ENCODE assay signal across 8 cellular contexts in genomic region chr10:100346351-100346764, GRCh38. TPM values are rescaled to one million over a fixed set of nuclear protein-coding genes. Genes with fewer than 3 reads are reported as not detected.
DNase-seq lines count a peak whose midpoint lies in the region; ATAC-seq, FAIRE-seq and TF ChIP-seq lines count a peak whose summit lies in the region.

No MANE protein-coding gene starts in this region.

- H2BK12ac ChIP-seq in H1 (ENCODE audit: low read depth, low read length), result peak overlapping the region; percentile 53

- TF ChIP-seq POLR2A in A549 (IDR thresholded peaks at IDR 0.05; ENCODE audit: low read length) (peak; percentile 60), H1 (IDR thresholded peaks at IDR 0.05; ENCODE audit: control extremely low read depth in 1 of 2, low read depth in 2 of 2, low read length in 2 of 2) (peak in 1 of 2 experiments; percentile 13; a peak in 2 of 3 replicates)

- peaks cover 23 to 35% of the 10 kb centered on the region in 2 experiments for H4K20me1 ChIP-seq in H1 (replicated peaks in 1 of 2; ENCODE audit: control insufficient read depth in 1 of 2, insufficient read depth in 2 of 2, low read length in 2 of 2)

- H4K8ac ChIP-seq in H1 (ENCODE audit: extremely low read depth, insufficient read depth, low read length) (peak overlapping the region; percentile 78; the same call in 1 of the 2 replicates), mesendoderm (ENCODE audit: low read depth, low read length) (peak overlapping the region; percentile 5)

- peak overlapping the region; percentile 52 to 85 (median 68) for H3K9ac ChIP-seq in H1 (replicated peaks in 1 of 4; ENCODE audit: extremely low read depth in 1 of 4, low read depth in 3 of 4, low read length in 3 of 4)
- H3K9ac ChIP-seq in mesendoderm (ENCODE audit: low read length), result peak overlapping the region; percentile 73

- H3K23ac ChIP-seq in H1 (ENCODE audit: insufficient read length), result no peak overlapping the region
- no peak overlapping the region for H3K23ac ChIP-seq in mesendoderm (ENCODE audit: low read length)

- peaks cover 44% of the 10 kb centered on the region for H3K36me3 Mint-ChIP-seq in activated CD8-positive, alpha-beta T cell treated with anti-CD3 and anti-CD28 coated beads for 36 hours (ENCODE audit: low read depth)

- peak overlapping the region; percentile 94; the same call in 1 of the 2 replicates for H2BK5ac ChIP-seq in H1 (ENCODE audit: low read depth, low read length)
- H2BK5ac ChIP-seq in mesendoderm (ENCODE audit: low read length), result peak overlapping the region; percentile 60

- H3K4me2 ChIP-seq in A549, result peak overlapping the region; percentile 88
- H3K4me2 ChIP-seq in H1 (ENCODE audit: insufficient read depth in 1 of 2, low read depth in 2 of 2, low read length in 2 of 2), result peak overlapping the region; percentile 85 to 97
- H3K4me2 ChIP-seq in mesendoderm (ENCODE audit: low read length), result peak overlapping the region; percentile 35

- peak overlapping the region; percentile 99 for H3K27ac ChIP-seq in A549
- H3K27ac ChIP-seq in H1 (ENCODE audit: low read depth, low read length), result peak overlapping the region; percentile 54
- peak overlapping the region; percentile 95 for H3K27ac ChIP-seq in mesendoderm (ENCODE audit: low read depth, low read length)

- H3K18ac ChIP-seq in H1 (ENCODE audit: extremely low read depth, low read length), result peak overlapping the region; percentile 80
- peak overlapping the region; percentile 61 for H3K18ac ChIP-seq in mesendoderm (ENCODE audit: low read length)

- H3K27me3 Mint-ChIP-seq in activated CD8-positive, alpha-beta T cell treated with anti-CD3 and anti-CD28 coated beads for 36 hours, result no peaks in the 10 kb centered on the region

- H3K4me1 Mint-ChIP-seq in activated CD8-positive, alpha-beta T cell treated with anti-CD3 and anti-CD28 coated beads for 36 hours (ENCODE audit: low read depth), result peaks cover 47% of the 10 kb centered on the region

- H3K27me3 ChIP-seq in H1 (replicated peaks in 1 of 4; ENCODE audit: control insufficient read depth in 3 of 4, extremely low read depth in 1 of 4, insufficient read depth in 3 of 4, low read length in 3 of 4) (no peaks in the 10 kb centered on the region), mesendoderm (ENCODE audit: insufficient read depth, low read length, poor library complexity) (no peaks in the 10 kb centered on the region)

- H3K23me2 ChIP-seq in H1 (ENCODE audit: low read depth, low read length), result peaks cover 19% of the 10 kb centered on the region

- H3K4me3 Mint-ChIP-seq in activated CD8-positive, alpha-beta T cell treated with anti-CD3 and anti-CD28 coated beads for 36 hours, result peak overlapping the region; percentile 99

- H3K9me3 ChIP-seq in A549 (no peaks in the 10 kb centered on the region), H1 (ENCODE audit: insufficient read depth in 2 of 2, low read depth in 1 of 2, low read length in 1 of 2) (no peaks in the 10 kb centered on the region)

- H2BK20ac ChIP-seq in H1 (ENCODE audit: low read length), result no peak overlapping the region

- H2BK120ac ChIP-seq in H1 (replicated peaks; ENCODE audit: low read depth, low read length) (peak overlapping the region; percentile 1), mesendoderm (ENCODE audit: low read depth, low read length) (peak overlapping the region; percentile 91)

- H3K14ac ChIP-seq in H1 (ENCODE audit: insufficient read length), result no peak overlapping the region

- H2AK5ac ChIP-seq in H1 (ENCODE audit: low read depth, low read length), result no peak overlapping the region
- H2AK5ac ChIP-seq in mesendoderm (ENCODE audit: low read length), result no peak overlapping the region

- peak overlapping the region; percentile 48; the same call in 1 of the 2 replicates for H2BK15ac ChIP-seq in H1 (ENCODE audit: low read length)
- no peak overlapping the region for H2BK15ac ChIP-seq in mesendoderm (replicated peaks; ENCODE audit: low read depth)

- H4K5ac ChIP-seq in H1 (ENCODE audit: insufficient read length, low read depth, low read length) (peak overlapping the region; percentile 3), mesendoderm (ENCODE audit: low read length) (no peak overlapping the region)

- POLR2A ChIA-PET in A549 (lab: Yijun Ruan, JAX), result interaction anchor here (0.7 to 7.6 kb wide), 15 partner anchors 13 to 571 kb away, joined by 3 to 143 read pairs (median 7); partner anchors contain the start of genes BLOC1S2 and HIF1AN
- POLR2A ChIA-PET in activated CD8-positive, alpha-beta T cell treated with anti-CD3 and anti-CD28 coated beads for 36 hours (lab: Charles Lee), result interaction anchor here (0.8 to 7.5 kb wide), 14 partner anchors 10 to 186 kb away, joined by 3 to 36 read pairs (median 4); partner anchors contain the start of gene PKD2L1
- POLR2A ChIA-PET in H1 (lab: Charles Lee; ENCODE audit: partially characterized antibody), result interaction anchor here (0.6 to 9.6 kb wide), 19 partner anchors 9 to 1355 kb away, joined by 3 to 103 read pairs (median 4); no protein-coding TSS in a partner anchor

- H3K4me1 ChIP-seq in A549, result peaks cover 60% of the 10 kb centered on the region
- peaks cover 11 to 31% (median 20%) of the 10 kb centered on the region in 4 experiments for H3K4me1 ChIP-seq in H1 (replicated peaks in 1 of 4; ENCODE audit: control insufficient read depth in 3 of 4, insufficient read depth in 4 of 4, low read length in 3 of 4)
- H3K4me1 ChIP-seq in mesendoderm (ENCODE audit: control insufficient read depth, low read depth, low read length), result peaks cover 18% of the 10 kb centered on the region

- TF ChIP-seq EP300 in A549 (IDR thresholded peaks at IDR 0.05) (no peak; a peak in 1 of 5 replicates), H1 (IDR thresholded peaks at IDR 0.05; ENCODE audit: borderline replicate concordance in 1 of 2, low read depth in 2 of 2, low read length in 2 of 2) (no peak)

- H3K4ac ChIP-seq in H1 (replicated peaks; ENCODE audit: insufficient read length, low read depth, low read length), result peak overlapping the region; percentile 0
- peak overlapping the region; percentile 99 for H3K4ac ChIP-seq in mesendoderm (ENCODE audit: low read depth, low read length)

- CTCF ChIA-PET in A549 (lab: Yijun Ruan, JAX), result interaction anchor here (0.7 to 28.5 kb wide), 12 partner anchors 7 to 167 kb away, joined by 3 to 534 read pairs (median 6); partner anchors contain the start of gene SEC31B
- CTCF ChIA-PET in activated CD8-positive, alpha-beta T cell treated with anti-CD3 and anti-CD28 coated beads for 36 hours (lab: Charles Lee), result interaction anchor here (0.8 to 16.7 kb wide), 13 partner anchors 10 to 190 kb away, joined by 3 to 292 read pairs (median 3); partner anchors contain the start of genes HIF1AN and SEC31B
- CTCF ChIA-PET in H1 (lab: Charles Lee; ENCODE audit: partially characterized antibody), result interaction anchor here (0.7 to 21.7 kb wide), 12 partner anchors 8 to 171 kb away, joined by 3 to 226 read pairs (median 6); partner anchors contain the start of gene SEC31B

- ATAC-seq in A549 (peak; percentile 75 to 81), HG02981 (IDR thresholded peaks at IDR 0.05; ENCODE audit: unreplicated experiment) (peak; percentile 37)
- peak; percentile 77 for ATAC-seq in activated CD8-positive, alpha-beta T cell treated with anti-CD3 and anti-CD28 coated beads for 36 hours

- H3K27ac Mint-ChIP-seq in activated CD8-positive, alpha-beta T cell treated with anti-CD3 and anti-CD28 coated beads for 36 hours, result peak overlapping the region; percentile 94

- no peak overlapping the region for H2AFZ ChIP-seq in H1 (ENCODE audit: low read length)

- peak overlapping the region; percentile 99 for H3K4me3 ChIP-seq in A549
- H3K4me3 ChIP-seq in H1 (ENCODE audit: extremely low read depth in 1 of 4, insufficient read depth in 2 of 4, low read depth in 3 of 4, low read length in 4 of 4), result peak overlapping the region; percentile 85 to 95 (median 90)
- peak overlapping the region; percentile 34 for H3K4me3 ChIP-seq in mesendoderm (ENCODE audit: low read length)

- no peak for TF ChIP-seq RAD21 in A549 (conservative IDR thresholded peaks at IDR 0.05 in 1 of 2, IDR thresholded peaks at IDR 0.05 in 1 of 2)
- TF ChIP-seq RAD21 in H1 (IDR thresholded peaks at IDR 0.05 in 1 of 2, conservative IDR thresholded peaks at IDR 0.05 in 1 of 2; ENCODE audit: low read depth in 2 of 2, low read length in 2 of 2), result no peak

- H3K79me1 ChIP-seq in H1 (ENCODE audit: low read depth, low read length) (peaks cover 10% of the 10 kb centered on the region; the same call in 1 of the 2 replicates), mesendoderm (ENCODE audit: low read length) (peaks cover 8% of the 10 kb centered on the region)

- H4K91ac ChIP-seq in H1 (replicated peaks; ENCODE audit: insufficient read length, low read length), result peak overlapping the region; percentile 17

- TF ChIP-seq CTCF in A549 (IDR thresholded peaks at IDR 0.05), result no peak
- TF ChIP-seq CTCF in activated CD8-positive, alpha-beta T cell treated with anti-CD3 and anti-CD28 coated beads for 36 hours (IDR thresholded peaks at IDR 0.05), result no peak
- TF ChIP-seq CTCF in H1 (IDR thresholded peaks at IDR 0.05; ENCODE audit: control extremely low read depth in 1 of 3, insufficient read depth in 1 of 3, low read depth in 1 of 3, low read length in 3 of 3), result no peak

- H3K79me2 ChIP-seq in H1 (ENCODE audit: control insufficient read depth in 1 of 2, insufficient read depth in 2 of 2, low read length in 2 of 2), result peaks cover 32 to 50% of the 10 kb centered on the region in 2 experiments
- H3K79me2 ChIP-seq in mesendoderm (ENCODE audit: control insufficient read depth, insufficient read depth, low read length), result peaks cover 45% of the 10 kb centered on the region

- intact Hi-C loops in activated CD8-positive, alpha-beta T cell treated with anti-CD3 and anti-CD28 coated beads for 36 hours (cut with micrococcal nuclease), result no loop called here

- WGBS in A549 (ENCODE audit: missing lambda C conversion rate), result 0% methylated on average over 1 of the region's 36 CpGs
- 3% methylated on average over 13 of the region's 36 CpGs; no CpG with 5 or more reads in 1 of the 2 experiments for WGBS in H1 (ENCODE audit: extremely low coverage in 1 of 2, insufficient coverage in 1 of 2, insufficient read length in 1 of 2, insufficient replicate concordance in 2 of 2, low coverage in 1 of 2, low lambda C conversion rate in 2 of 2, missing lambda C conversion rate in 1 of 2), 2 experiments
- no CpG with 5 or more reads among the region's 36 CpGs for WGBS in mesendoderm (ENCODE audit: extremely low coverage, insufficient coverage, low lambda C conversion rate)

- no peak for FAIRE-seq in A549 (lab: Jason Lieb, UNC)
- FAIRE-seq in GM18507 (lab: Jason Lieb, UNC), result peak; percentile 46
- no peak for FAIRE-seq in H1 (lab: Jason Lieb, UNC)

- H3K36me3 ChIP-seq in H1 (ENCODE audit: control insufficient read depth in 2 of 4, insufficient read depth in 4 of 4, low read length in 3 of 4) (peaks cover 25 to 35% (median 31%) of the 10 kb centered on the region in 4 experiments), mesendoderm (ENCODE audit: control insufficient read depth, insufficient read depth, low read length) (peaks cover 12% of the 10 kb centered on the region)

- DNase-seq in A549 (ENCODE audit: low read depth in 1 of 2, low spot score in 1 of 2) (peak; percentile 75 to 81), GM18507 (ENCODE audit: extremely low spot score, insufficient read length, low read depth) (no peak), NCI-H2227 treated with DMSO at 0.1 percent for 48 hours (lab: John Stamatoyannopoulos, UW) (peak; percentile 40), H1 (ENCODE audit: low read depth in 1 of 2, low spot score in 2 of 2) (peak in 1 of 2 experiments; percentile 84), mesendoderm (peak; percentile 85)
- peak; percentile 91 for DNase-seq in activated CD8-positive, alpha-beta T cell treated with anti-CD3 and anti-CD28 coated beads for 36 hours
- peak; percentile 20 for DNase-seq in stimulated activated CD8-positive, alpha-beta memory T cell treated with anti-CD3 and anti-CD28 coated beads, Interleukin-15, amount 100 ng/mL, for 1 hour (ENCODE audit: low read depth)

- no peaks in the 10 kb centered on the region for H3K9me3 Mint-ChIP-seq in activated CD8-positive, alpha-beta T cell treated with anti-CD3 and anti-CD28 coated beads for 36 hours

- H3K56ac ChIP-seq in H1 (replicated peaks; ENCODE audit: insufficient read length, low read depth, low read length) (peak overlapping the region; percentile 89), mesendoderm (ENCODE audit: low read length) (peak overlapping the region; percentile 90)

RNA-seq across cellular contexts. Expression of gene SCD, which starts 0.7 kb away (rescaled TPM):
- polyA plus RNA-seq in A549 (2011; rRNA removed) (329 and 348 TPM in 2 replicates), A549 (2017; fragmentation: RNase III; extraction: RNeasy Plus Mini Kit Qiagen cat#74134 plus additional on column Dnase treatment) (157 to 496 TPM (median 416 TPM) in 3 replicates), H1 (2011; rRNA removed) (372 and 397 TPM in 2 replicates)
- 66.6 and 81.4 TPM in 2 replicates for polyA plus RNA-seq in A549 (2012; cell fraction: cytosol; rRNA removed)
- 73.4 and 80.0 TPM in 2 replicates for polyA plus RNA-seq in A549 (2012; cell fraction: nucleus; rRNA removed)
- 331 and 353 TPM in 2 replicates for polyA minus RNA-seq in A549 (2011; rRNA and poly(A)+ RNA removed)
- total RNA-seq in activated CD8-positive, alpha-beta T cell treated with anti-CD3 and anti-CD28 coated beads for 36 hours, result 100 to 1,000 TPM; 271 TPM
- total RNA-seq in H1 (2021; fragmentation: NEBNext Ultra II Directional; extraction: Animal tissue kit (Norgen Biotek cat#: 25700)), result 604 and 621 TPM in 2 replicates
- polyA plus RNA-seq in H1 (2011; cell fraction: cytosol; rRNA removed), result 289 TPM
- 214 TPM for polyA plus RNA-seq in H1 (2011; cell fraction: nucleus; rRNA removed)
- 318 to 453 TPM (median 393 TPM) in 4 replicates for polyA plus RNA-seq in H1 (2012, experiment 1 of 2)
- 219 TPM for polyA plus RNA-seq in H1 (2012, experiment 2 of 2)
- polyA plus RNA-seq in H1 (2013, experiment 1 of 2), result 934 TPM
- polyA plus RNA-seq in H1 (2013, experiment 2 of 2), result 1,101 TPM
- polyA minus RNA-seq in H1 (2011; rRNA and poly(A)+ RNA removed), result 618 and 631 TPM in 2 replicates
- polyA minus RNA-seq in H1 (2011; cell fraction: cytosol; rRNA and poly(A)+ RNA removed), result 331 TPM
- 203 TPM for polyA minus RNA-seq in H1 (2011; cell fraction: nucleus; rRNA and poly(A)+ RNA removed)
- 565 TPM for polyA plus RNA-seq in mesendoderm (2013, experiment 1 of 2)
- 558 TPM for polyA plus RNA-seq in mesendoderm (2013, experiment 2 of 2)

RNA-seq across cellular contexts. Expression of gene PKD2L1, which starts 16.3 kb away (rescaled TPM):
- 0.06 and 0.26 TPM in 2 replicates for polyA plus RNA-seq in A549 (2011; rRNA removed)
- polyA plus RNA-seq in A549 (2012; cell fraction: cytosol; rRNA removed), result 0.01 TPM in 1 of 2 replicates, not detected in the other
- 0.04 TPM in 1 of 2 replicates, not detected in the other for polyA plus RNA-seq in A549 (2012; cell fraction: nucleus; rRNA removed)
- 0.08 to 0.11 TPM (median 0.10 TPM) in 3 replicates for polyA plus RNA-seq in A549 (2017; fragmentation: RNase III; extraction: RNeasy Plus Mini Kit Qiagen cat#74134 plus additional on column Dnase treatment)
- 0.24 TPM in 1 of 2 replicates, not detected in the other for polyA minus RNA-seq in A549 (2011; rRNA and poly(A)+ RNA removed)
- total RNA-seq in activated CD8-positive, alpha-beta T cell treated with anti-CD3 and anti-CD28 coated beads for 36 hours, result not detected
- total RNA-seq in H1 (2021; fragmentation: NEBNext Ultra II Directional; extraction: Animal tissue kit (Norgen Biotek cat#: 25700)), result 0.17 and 0.20 TPM in 2 replicates
- polyA plus RNA-seq in H1 (2011; rRNA removed), result 0.20 and 0.33 TPM in 2 replicates
- 0.26 TPM for polyA plus RNA-seq in H1 (2011; cell fraction: cytosol; rRNA removed)
- polyA plus RNA-seq in H1 (2011; cell fraction: nucleus; rRNA removed), result 0.20 TPM
- 0.42 to 0.64 TPM (median 0.56 TPM) in 4 replicates for polyA plus RNA-seq in H1 (2012, experiment 1 of 2)
- polyA plus RNA-seq in H1 (2012, experiment 2 of 2), result not detected
- polyA plus RNA-seq in H1 (2013, experiment 1 of 2), result 0.16 TPM
- 0.17 TPM for polyA plus RNA-seq in H1 (2013, experiment 2 of 2)
- polyA minus RNA-seq in H1 (2011; rRNA and poly(A)+ RNA removed), result 0.22 TPM in 1 of 2 replicates, not detected in the other
- polyA minus RNA-seq in H1 (2011; cell fraction: cytosol; rRNA and poly(A)+ RNA removed), result not detected
- polyA minus RNA-seq in H1 (2011; cell fraction: nucleus; rRNA and poly(A)+ RNA removed), result not detected
- 0.04 TPM for polyA plus RNA-seq in mesendoderm (2013, experiment 1 of 2)
- 0.07 TPM for polyA plus RNA-seq in mesendoderm (2013, experiment 2 of 2)

RNA-seq across cellular contexts. Expression of gene BLOC1S2, which starts 59.9 kb away (rescaled TPM):
- 56.9 and 91.0 TPM in 2 replicates for polyA plus RNA-seq in A549 (2011; rRNA removed)
- polyA plus RNA-seq in A549 (2012; cell fraction: cytosol; rRNA removed), result 24.2 and 26.6 TPM in 2 replicates
- polyA plus RNA-seq in A549 (2012; cell fraction: nucleus; rRNA removed), result 7.9 and 8.7 TPM in 2 replicates
- 87.6 to 90.9 TPM (median 88.5 TPM) in 3 replicates for polyA plus RNA-seq in A549 (2017; fragmentation: RNase III; extraction: RNeasy Plus Mini Kit Qiagen cat#74134 plus additional on column Dnase treatment)
- polyA minus RNA-seq in A549 (2011; rRNA and poly(A)+ RNA removed), result 10.3 and 10.7 TPM in 2 replicates
- total RNA-seq in activated CD8-positive, alpha-beta T cell treated with anti-CD3 and anti-CD28 coated beads for 36 hours, result 10 to 100 TPM; 45.1 to 48.6 TPM
- 46.5 and 50.6 TPM in 2 replicates for total RNA-seq in H1 (2021; fragmentation: NEBNext Ultra II Directional; extraction: Animal tissue kit (Norgen Biotek cat#: 25700))
- 13.4 and 25.1 TPM in 2 replicates for polyA plus RNA-seq in H1 (2011; rRNA removed)
- polyA plus RNA-seq in H1 (2011; cell fraction: cytosol; rRNA removed), result 39.6 TPM
- 16.9 TPM for polyA plus RNA-seq in H1 (2011; cell fraction: nucleus; rRNA removed)
- polyA plus RNA-seq in H1 (2012, experiment 1 of 2), result 43.8 to 59.5 TPM (median 48.3 TPM) in 4 replicates
- polyA plus RNA-seq in H1 (2012, experiment 2 of 2), result 8.6 TPM
- 53.1 TPM for polyA plus RNA-seq in H1 (2013, experiment 1 of 2)
- polyA plus RNA-seq in H1 (2013, experiment 2 of 2), result 58.3 TPM
- polyA minus RNA-seq in H1 (2011; rRNA and poly(A)+ RNA removed), result 6.0 and 14.4 TPM in 2 replicates
- polyA minus RNA-seq in H1 (2011; cell fraction: cytosol; rRNA and poly(A)+ RNA removed), result 10.1 TPM
- polyA minus RNA-seq in H1 (2011; cell fraction: nucleus; rRNA and poly(A)+ RNA removed), result 12.1 TPM
- 60.3 TPM for polyA plus RNA-seq in mesendoderm (2013, experiment 1 of 2)
- polyA plus RNA-seq in mesendoderm (2013, experiment 2 of 2), result 59.0 TPM

Comparison
In these comparisons a context has a peak if more than half of its experiments do, and no peak if none do; other contexts are left out.
1. H3K4me2 ChIP-seq: peak in every context shown above with its lines; median percentile 91 in H1; 88 in A549; 35 in mesendoderm.
2. H3K4me3 ChIP-seq: peak in every context shown above with its lines; median percentile 99 in A549; 90 in H1; 34 in mesendoderm.
3. Of the 18 proteins assayed by ChIP-seq in both H1 and A549: peak only in H1: PHF8; only in A549: none; in both: MAX; in neither: 14; mixed calls (peak in some experiments, not most) for 2.